38 cellular contexts compared by ENCODE assay signal in the genomic region with DNA sequence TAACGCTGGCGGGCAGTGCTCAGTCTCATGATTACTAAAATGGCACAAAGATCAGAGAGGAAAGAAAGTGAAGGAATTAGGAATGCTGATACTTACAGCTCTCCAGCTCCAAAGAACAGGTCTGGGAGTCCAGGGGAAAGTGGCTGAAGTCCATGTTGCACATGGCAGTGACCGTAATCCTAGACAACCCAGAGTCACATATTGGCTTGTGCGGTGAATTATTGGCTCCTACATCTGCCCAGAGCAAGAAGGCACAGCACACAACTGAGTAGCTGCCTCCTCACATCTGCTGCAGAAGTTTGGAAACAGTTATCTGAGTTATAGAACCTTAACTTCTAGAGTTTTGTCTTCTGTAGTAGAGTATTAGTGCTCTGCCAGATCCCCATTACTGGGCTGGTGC. TPM values are rescaled to one million over a fixed set of nuclear protein-coding genes. Genes with fewer than 3 reads are reported as not detected.
"Had no signal": no experiment of that assay in that cellular context is flagged by ENCODE, and none has a peak within 500 bp of the region (broad histone marks: within the 10 kb centered on the region; RNA-seq: fewer than 3 reads in every experiment).

No MANE protein-coding gene starts in this region.

- H3K27ac ChIP-seq: adrenal gland, body of pancreas, brain microvascular endothelial cell, breast epithelium, VCaP had no signal

- ATAC-seq: activated CD8-positive, alpha-beta memory T cell treated with anti-CD3 and anti-CD28 coated beads, Interleukin-2, amount 10 ng/mL, durations not matched to agents 7 days and 5 days; activated CD8-positive, alpha-beta T cell treated with anti-CD3 and anti-CD28 coated beads for 36 hours; activated naive CD4-positive, alpha-beta T cell treated with anti-CD3 and anti-CD28 coated beads, Interleukin-2, amount 50 U/mL, for 72 hours; activated T-cell treated with anti-CD3 and anti-CD28 coated beads, Interleukin-2, amount 50 U/mL, for 4 hours; activated T-cell treated with anti-CD3 and anti-CD28 coated beads, Interleukin-2, amount 50 U/mL, for 72 hours; activated T-helper 17 cell treated with anti-CD3 and anti-CD28 coated beads, Interleukin-2, amount 50 U/mL, for 72 hours; body of pancreas had no signal

- DNase-seq: activated B cell treated with CpG ODN at 0.5 μM for 24 hours; activated CD4-positive, alpha-beta memory T cell treated with anti-CD3 and anti-CD28 coated beads for 36 hours; activated CD4-positive, alpha-beta T cell treated with anti-CD3 and anti-CD28 coated beads for 4 hours; activated CD4-positive, alpha-beta T cell treated with anti-CD3 and anti-CD28 coated beads, Interleukin-2, amount 10 ng/mL, durations not matched to agents 24 days and 14 days; activated CD4-positive, alpha-beta T cell treated with anti-CD3 and anti-CD28 coated beads, Interleukin-2, amount 50 U/mL, for 1 hour; activated CD4-positive, alpha-beta T cell treated with anti-CD3 and anti-CD28 coated beads, Interleukin-2, amount 50 U/mL, for 4 hours; activated CD4-positive, CD25-positive, alpha-beta regulatory T cell treated with anti-CD3 and anti-CD28 coated beads, Interleukin-2, amount 50 U/mL, for 72 hours; activated CD8-positive, alpha-beta T cell treated with anti-CD3 and anti-CD28 coated beads for 36 hours; activated effector memory CD4-positive, alpha-beta T cell treated with anti-CD3 and anti-CD28 coated beads, Interleukin-2, amount 50 U/mL, for 16 hours; activated gamma-delta T cell treated with Interleukin-2 at 50 U/mL for 16 hours; activated naive CD4-positive, alpha-beta T cell; activated naive CD4-positive, alpha-beta T cell treated with anti-CD3 and anti-CD28 coated beads for 36 hours; activated naive CD4-positive, alpha-beta T cell treated with anti-CD3 and anti-CD28 coated beads, Interleukin-2, amount 50 U/mL, for 16 hours; activated naive CD8-positive, alpha-beta T cell treated with anti-CD3 and anti-CD28 coated beads for 36 hours; activated T-cell treated with anti-CD3 and anti-CD28 coated beads for 4 hours; activated T-cell treated with anti-CD3 and anti-CD28 coated beads, Interleukin-2, amount 50 U/mL, for 1 hour; activated T-cell treated with anti-CD3 and anti-CD28 coated beads, Interleukin-2, amount 50 U/mL, for 4 hours; activated T-cell treated with anti-CD3 and anti-CD28 coated beads, Interleukin-2, amount 50 U/mL, for 72 hours; adrenal gland; amniotic stem cell; aorta; body of pancreas; brain microvascular endothelial cell; central memory CD4-positive, alpha-beta T cell; SW 1271; T-helper 1 cell; T-helper 2 cell; T-helper 9 cell had no signal

- H3K36me3 Mint-ChIP-seq: activated CD4-positive, alpha-beta memory T cell treated with anti-CD3 and anti-CD28 coated beads for 36 hours; activated CD8-positive, alpha-beta memory T cell treated with anti-CD3 and anti-CD28 coated beads, Interleukin-2, amount 10 ng/mL, durations not matched to agents 7 days and 5 days; activated naive CD4-positive, alpha-beta T cell treated with anti-CD3 and anti-CD28 coated beads, Interleukin-2, amount 50 U/mL, for 72 hours; activated naive CD8-positive, alpha-beta T cell treated with anti-CD3 and anti-CD28 coated beads for 36 hours had no signal

- H3K4me1 Mint-ChIP-seq: activated CD8-positive, alpha-beta memory T cell treated with anti-CD3 and anti-CD28 coated beads, Interleukin-2, amount 10 ng/mL, durations not matched to agents 7 days and 5 days; activated T-helper 17 cell treated with anti-CD3 and anti-CD28 coated beads, Interleukin-2, amount 50 U/mL, for 72 hours had no signal

- H3K9me3 Mint-ChIP-seq: activated B cell treated with CpG ODN at 0.5 μM for 24 hours; activated CD4-positive, alpha-beta memory T cell treated with anti-CD3 and anti-CD28 coated beads for 36 hours; activated CD4-positive, alpha-beta T cell treated with anti-CD3 and anti-CD28 coated beads, Interleukin-2, amount 10 ng/mL, durations not matched to agents 24 days and 14 days; activated CD8-positive, alpha-beta T cell treated with anti-CD3 and anti-CD28 coated beads for 36 hours; activated naive CD4-positive, alpha-beta T cell treated with anti-CD3 and anti-CD28 coated beads for 36 hours; activated naive CD4-positive, alpha-beta T cell treated with anti-CD3 and anti-CD28 coated beads, Interleukin-2, amount 50 U/mL, for 72 hours; activated naive CD8-positive, alpha-beta T cell treated with anti-CD3 and anti-CD28 coated beads for 36 hours; activated T-cell treated with anti-CD3 and anti-CD28 coated beads, Interleukin-2, amount 50 U/mL, for 4 hours; activated T-cell treated with anti-CD3 and anti-CD28 coated beads, Interleukin-2, amount 50 U/mL, for 72 hours; activated T-helper 1 cell treated with anti-CD3 and anti-CD28 coated beads, Interleukin-12 subunit alpha, Interleukin-12 subunit beta, Interleukin-2, Interleukin-4 antibody, amounts not matched to agents 30 ng/mL and 10 ng/mL and 1 ng/mL, durations not matched to agents 14 hours and 24 hours and 36 hours; activated T-helper 17 cell treated with anti-CD3 and anti-CD28 coated beads, Interleukin-2, amount 50 U/mL, for 72 hours; T-helper 1 cell treated with Interleukin-12 subunit alpha and Interleukin-12 subunit beta and Interleukin-4 antibody, amounts not matched to agents 30 μg/mL and 1 μg/mL, for 36 hours; T-helper 2 cell treated with Interferon-gamma antibody and Interleukin-4, amounts not matched to agents 5 μg/mL and 100 μg/mL, for 36 hours had no signal

- H3K4me3 Mint-ChIP-seq: activated B cell treated with CpG ODN at 0.5 μM for 24 hours; activated CD4-positive, alpha-beta memory T cell treated with anti-CD3 and anti-CD28 coated beads for 36 hours; activated CD4-positive, alpha-beta T cell treated with anti-CD3 and anti-CD28 coated beads, Interleukin-2, amount 10 ng/mL, durations not matched to agents 24 days and 14 days; activated CD8-positive, alpha-beta memory T cell treated with anti-CD3 and anti-CD28 coated beads, Interleukin-2, amount 10 ng/mL, durations not matched to agents 7 days and 5 days; activated CD8-positive, alpha-beta T cell treated with anti-CD3 and anti-CD28 coated beads for 36 hours; activated naive CD4-positive, alpha-beta T cell treated with anti-CD3 and anti-CD28 coated beads for 36 hours; activated naive CD8-positive, alpha-beta T cell treated with anti-CD3 and anti-CD28 coated beads for 36 hours; activated T-cell treated with anti-CD3 and anti-CD28 coated beads, Interleukin-2, amount 50 U/mL, for 4 hours; activated T-cell treated with anti-CD3 and anti-CD28 coated beads, Interleukin-2, amount 50 U/mL, for 72 hours; activated T-helper 1 cell treated with anti-CD3 and anti-CD28 coated beads, Interleukin-12 subunit alpha, Interleukin-12 subunit beta, Interleukin-2, Interleukin-4 antibody, amounts not matched to agents 30 ng/mL and 10 ng/mL and 1 ng/mL, durations not matched to agents 14 hours and 24 hours and 36 hours; activated T-helper 17 cell treated with anti-CD3 and anti-CD28 coated beads, Interleukin-2, amount 50 U/mL, for 72 hours; T-helper 1 cell treated with Interleukin-12 subunit alpha and Interleukin-12 subunit beta and Interleukin-4 antibody, amounts not matched to agents 30 μg/mL and 1 μg/mL, for 36 hours; T-helper 2 cell treated with Interferon-gamma antibody and Interleukin-4, amounts not matched to agents 5 μg/mL and 100 μg/mL, for 36 hours had no signal

- H3K27ac Mint-ChIP-seq: activated B cell treated with CpG ODN at 0.5 μM for 24 hours; activated CD4-positive, alpha-beta memory T cell treated with anti-CD3 and anti-CD28 coated beads for 36 hours; activated CD4-positive, alpha-beta T cell treated with anti-CD3 and anti-CD28 coated beads, Interleukin-2, amount 10 ng/mL, durations not matched to agents 24 days and 14 days; activated CD8-positive, alpha-beta memory T cell treated with anti-CD3 and anti-CD28 coated beads, Interleukin-2, amount 10 ng/mL, durations not matched to agents 7 days and 5 days; activated CD8-positive, alpha-beta T cell treated with anti-CD3 and anti-CD28 coated beads for 36 hours; activated naive CD4-positive, alpha-beta T cell treated with anti-CD3 and anti-CD28 coated beads for 36 hours; activated naive CD8-positive, alpha-beta T cell treated with anti-CD3 and anti-CD28 coated beads for 36 hours; activated T-cell treated with anti-CD3 and anti-CD28 coated beads, Interleukin-2, amount 50 U/mL, for 72 hours; activated T-helper 1 cell treated with anti-CD3 and anti-CD28 coated beads, Interleukin-12 subunit alpha, Interleukin-12 subunit beta, Interleukin-2, Interleukin-4 antibody, amounts not matched to agents 30 ng/mL and 10 ng/mL and 1 ng/mL, durations not matched to agents 14 hours and 24 hours and 36 hours; activated T-helper 17 cell treated with anti-CD3 and anti-CD28 coated beads, Interleukin-2, amount 50 U/mL, for 72 hours; T-helper 1 cell treated with Interleukin-12 subunit alpha and Interleukin-12 subunit beta and Interleukin-4 antibody, amounts not matched to agents 30 μg/mL and 1 μg/mL, for 36 hours; T-helper 2 cell treated with Interferon-gamma antibody and Interleukin-4, amounts not matched to agents 5 μg/mL and 100 μg/mL, for 36 hours had no signal

- H3K27me3 Mint-ChIP-seq: activated B cell treated with CpG ODN at 0.5 μM for 24 hours; activated CD4-positive, alpha-beta memory T cell treated with anti-CD3 and anti-CD28 coated beads for 36 hours; activated CD8-positive, alpha-beta T cell treated with anti-CD3 and anti-CD28 coated beads for 36 hours; activated naive CD8-positive, alpha-beta T cell treated with anti-CD3 and anti-CD28 coated beads for 36 hours had no signal

- H3K4me3 ChIP-seq: adrenal gland, body of pancreas, breast epithelium had no signal

RNA-seq across cellular contexts. Expression of a gene that starts 47.2 kb away (rescaled TPM):
- total RNA-seq: activated naive CD4-positive, alpha-beta T cell treated with anti-CD3 and anti-CD28 coated beads for 36 hours had no signal

RNA-seq across cellular contexts. Expression of a gene that starts 50.8 kb away (rescaled TPM):
- total RNA-seq: activated B cell treated with CpG ODN at 0.5 μM for 24 hours; activated CD4-positive, alpha-beta memory T cell treated with anti-CD3 and anti-CD28 coated beads for 36 hours; activated CD4-positive, alpha-beta T cell treated with anti-CD3 and anti-CD28 coated beads, Interleukin-2, amount 10 ng/mL, durations not matched to agents 24 days and 14 days; activated CD8-positive, alpha-beta memory T cell treated with anti-CD3 and anti-CD28 coated beads, Interleukin-2, amount 10 ng/mL, durations not matched to agents 7 days and 5 days; activated CD8-positive, alpha-beta T cell treated with anti-CD3 and anti-CD28 coated beads for 36 hours; activated naive CD4-positive, alpha-beta T cell treated with anti-CD3 and anti-CD28 coated beads for 36 hours; activated naive CD4-positive, alpha-beta T cell treated with anti-CD3 and anti-CD28 coated beads, Interleukin-2, amount 50 U/mL, for 72 hours; activated naive CD8-positive, alpha-beta T cell treated with anti-CD3 and anti-CD28 coated beads for 36 hours; activated T-cell treated with anti-CD3 and anti-CD28 coated beads, Interleukin-2, amount 50 U/mL, for 4 hours; activated T-cell treated with anti-CD3 and anti-CD28 coated beads, Interleukin-2, amount 50 U/mL, for 72 hours; activated T-helper 1 cell treated with anti-CD3 and anti-CD28 coated beads, Interleukin-12 subunit alpha, Interleukin-12 subunit beta, Interleukin-2, Interleukin-4 antibody, amounts not matched to agents 30 ng/mL and 10 ng/mL and 1 ng/mL, durations not matched to agents 14 hours and 24 hours and 36 hours; activated T-helper 17 cell treated with anti-CD3 and anti-CD28 coated beads, Interleukin-2, amount 50 U/mL, for 72 hours; adrenal gland; astrocyte; body of pancreas; breast epithelium; cardiac septum had no signal
